ENCODE assay signal across 16 cellular contexts in genomic region chr18:69951182-69951581, GRCh38. TPM values are rescaled to one million over a fixed set of nuclear protein-coding genes. Genes with fewer than 3 reads are reported as not detected.
DNase-seq lines count a peak whose midpoint lies in the region; ATAC-seq, FAIRE-seq and TF ChIP-seq lines count a peak whose summit lies in the region.
"Had no signal": no experiment of that assay in that cellular context is flagged by ENCODE, and none has a peak within 500 bp of the region (broad histone marks: within the 10 kb centered on the region; RNA-seq: fewer than 3 reads in every experiment).

No MANE protein-coding gene starts in this region.

- H3K4me3 ChIP-seq in BJ (ENCODE audit: low read depth, low read length): no peak overlapping the region
- H3K4me3 ChIP-seq in astrocyte of the spinal cord (ENCODE audit: low read depth, low read length): no peak overlapping the region
- no peak overlapping the region for H3K4me3 ChIP-seq in mesodermal cell (ENCODE audit: extremely low read depth, insufficient read depth, low read length, poor library complexity, severe bottlenecking)
- H3K4me3 ChIP-seq: neural progenitor cell had no signal

- TF ChIP-seq POLR2A in GM12891 (IDR thresholded peaks at IDR 0.05; ENCODE audit: low read depth, low read length): no peak

- H3K9me3 ChIP-seq in mesodermal cell (ENCODE audit: control insufficient read depth, low read length): no peaks in the 10 kb centered on the region

- 100% methylated on average over 1 of the region's 1 CpG; no CpG with 5 or more reads in 1 of the 2 experiments for WGBS in mesodermal cell (ENCODE audit: insufficient coverage in 2 of 2), 2 experiments

- in situ Hi-C loops in astrocyte of the spinal cord (cut with HindIII; ENCODE audit: low sequenced_read_pairs): no loop called here

- H3K27me3 ChIP-seq in BJ (ENCODE audit: control insufficient read depth, insufficient read depth, low read length): no peaks in the 10 kb centered on the region
- H3K27me3 ChIP-seq: neural progenitor cell had no signal

- CTCF ChIA-PET in BJ (lab: Yijun Ruan, JAX): interaction anchor here (1.6 kb wide), 1 partner anchor 8 kb away, joined by 5 read pairs; no protein-coding TSS in a partner anchor

- no peaks in the 10 kb centered on the region for H3K36me3 ChIP-seq in BJ (ENCODE audit: control insufficient read depth, insufficient read depth, low read length)
- H3K36me3 ChIP-seq in mesodermal cell (ENCODE audit: control insufficient read depth, insufficient read depth, low read length): no peaks in the 10 kb centered on the region
- H3K36me3 ChIP-seq: neural progenitor cell had no signal

- ATAC-seq in GM21390 (IDR thresholded peaks at IDR 0.05; ENCODE audit: unreplicated experiment) (no peak), HG02885 (IDR thresholded peaks at IDR 0.05; ENCODE audit: poor library complexity, unreplicated experiment) (no peak), HG03095 (IDR thresholded peaks at IDR 0.05; ENCODE audit: unreplicated experiment) (no peak)
- ATAC-seq: HCT116, left colon had no signal

- peak; percentile 10 for DNase-seq in BJ (ENCODE audit: low read depth)
- no peak for DNase-seq in GM12891 (ENCODE audit: insufficient read length, low spot score)
- DNase-seq in astrocyte of the spinal cord (ENCODE audit: low read depth, low spot score): peak; percentile 32
- no peak for DNase-seq in stimulated activated CD8-positive, alpha-beta memory T cell treated with anti-CD3 and anti-CD28 coated beads, Interleukin-4, amount 100 ng/mL, for 48 hours
- DNase-seq: activated CD4-positive, alpha-beta T cell treated with anti-CD3 and anti-CD28 coated beads for 48 hours; activated naive CD4-positive, alpha-beta T cell treated with Interleukin-2 at 50 U/mL for 16 hours; left colon; NCI-H2081; NCI-H748 treated with DMSO at 0.1 percent for 48 hours had no signal

- H3K27ac ChIP-seq in mesodermal cell (ENCODE audit: low read depth, low read length, severe bottlenecking): peak overlapping the region; percentile 70
- H3K27ac ChIP-seq: neural progenitor cell, RWPE1 had no signal

- TF ChIP-seq CTCF in BJ (IDR thresholded peaks at IDR 0.05; ENCODE audit: insufficient read depth, low read depth, low read length): no peak
- TF ChIP-seq CTCF in astrocyte of the spinal cord (IDR thresholded peaks at IDR 0.05; ENCODE audit: low read depth, low read length): no peak

- POLR2A ChIA-PET in BJ (lab: Charles Lee): no interaction called here

- peaks cover 11% of the 10 kb centered on the region for H3K4me1 ChIP-seq in mesodermal cell (ENCODE audit: control insufficient read depth, insufficient read depth, low read length, poor library complexity, severe bottlenecking)
- H3K4me1 ChIP-seq: neural progenitor cell had no signal

- FAIRE-seq in GM12891 (lab: Jason Lieb, UNC): peak; percentile 35

TF ChIP-seq in GM12891, 5 proteins besides CTCF, POLR2A, EP300 and RAD21:
- TF ChIP-seq SPI1 (IDR thresholded peaks at IDR 0.05; ENCODE audit: low read depth, low read length) (no peak), POLR2AphosphoS5 (IDR thresholded peaks at IDR 0.05; ENCODE audit: low read depth, low read length) (no peak), TAF1 (IDR thresholded peaks at IDR 0.05; ENCODE audit: low read depth, low read length) (no peak), PAX5 (IDR thresholded peaks at IDR 0.05; ENCODE audit: insufficient read depth, low read length, severe bottlenecking) (no peak), POU2F2 (IDR thresholded peaks at IDR 0.05; ENCODE audit: low read depth, low read length) (no peak)

RNA-seq across cellular contexts. Expression of gene CD226, which starts 3.5 kb away (rescaled TPM):
- 0.13 and 0.53 TPM in 2 replicates for polyA plus RNA-seq in BJ (2011; rRNA removed)
- 0.98 and 1.4 TPM in 2 replicates for polyA minus RNA-seq in BJ (2011; rRNA and poly(A)+ RNA removed)
- 65.3 TPM for polyA plus RNA-seq in GM12891 (2012; ENCODE audit: low read depth, missing spikeins)
- polyA plus RNA-seq in mesodermal cell (2013, experiment 1 of 2): 0.33 TPM
- polyA plus RNA-seq in mesodermal cell (2013, experiment 2 of 2): 0.51 TPM

Comparison
In these comparisons a context has a peak if more than half of its experiments do, and no peak if none do; other contexts are left out.
1. DNase-seq: peak in BJ (single experiment) and astrocyte of the spinal cord (single experiment); none in GM12891 (single experiment) and stimulated activated CD8-positive, alpha-beta memory T cell treated with anti-CD3 and anti-CD28 coated beads, Interleukin-4, amount 100 ng/mL, for 48 hours (single experiment).